Comparison of ENCODE assay signal across 12 cellular contexts in the genomic region with DNA sequence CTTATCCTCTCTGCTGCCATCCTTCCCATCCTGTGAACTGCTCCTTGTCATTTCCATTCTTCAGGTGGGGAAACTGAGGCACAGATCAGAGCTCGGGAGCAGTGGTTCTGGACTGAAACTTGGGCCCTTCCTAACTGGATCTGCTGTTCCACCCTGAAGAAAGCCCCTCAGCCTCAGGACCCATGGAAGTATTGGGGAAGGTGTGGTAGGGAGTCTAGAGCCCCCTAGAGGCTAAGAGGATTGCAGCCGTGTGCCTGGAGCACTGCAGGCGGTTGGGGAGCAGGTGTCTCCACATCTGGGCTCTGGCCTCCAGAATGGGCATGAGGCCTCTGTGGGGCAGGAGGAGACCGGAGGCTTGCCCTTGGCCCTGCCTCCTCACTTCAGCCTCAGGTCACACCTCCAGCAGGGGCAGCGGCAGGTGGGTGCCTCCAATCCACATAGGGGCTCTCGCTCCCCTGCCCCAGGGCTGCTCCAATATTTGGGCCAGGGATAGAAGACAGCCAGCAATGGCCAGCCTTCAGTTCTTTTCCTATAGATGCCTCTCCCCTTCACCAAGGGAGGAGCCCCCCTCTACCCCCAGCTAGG. TPM values are rescaled to one million over a fixed set of nuclear protein-coding genes. Genes with fewer than 3 reads are reported as not detected.
DNase-seq lines count a peak whose midpoint lies in the region; ATAC-seq and TF ChIP-seq lines count a peak whose summit lies in the region.
"Had no signal": no experiment of that assay in that cellular context is flagged by ENCODE, and none has a peak within 500 bp of the region (broad histone marks: within the 10 kb centered on the region; RNA-seq: fewer than 3 reads in every experiment).

No MANE protein-coding gene starts in this region.

- no peak for DNase-seq in left ventricle myocardium inferior
- no peak for DNase-seq in left ventricle myocardium superior
- peak; percentile 48 for DNase-seq in OCI-M1 (lab: John Stamatoyannopoulos, UW)
- DNase-seq in erythroblast (lab: John Stamatoyannopoulos, UW), result peak; percentile 40 to 58
- no peak for DNase-seq in NCI-H1930 (lab: John Stamatoyannopoulos, UW)
- no peak for DNase-seq in adrenal gland
- DNase-seq in AG08396 (ENCODE audit: low spot score), result no peak
- DNase-seq: stimulated activated CD4-positive, alpha-beta T cell treated with anti-CD3 and anti-CD28 coated beads, Interleukin-2, amount 100 ng/mL, for 48 hours; thyroid gland had no signal

- H3K27ac ChIP-seq in left ventricle myocardium inferior (replicated peaks) (no peak overlapping the region), adrenal gland (no peak overlapping the region)
- H3K27ac ChIP-seq: SJSA1, thyroid gland had no signal

- intact Hi-C loops in left ventricle myocardium inferior (cut with micrococcal nuclease), result no loop called here
- intact Hi-C loops in left ventricle myocardium superior (cut with micrococcal nuclease), result no loop called here
- intact Hi-C loops in adrenal gland (cut with DNase I), result no loop called here

- H3K4me3 ChIP-seq in left ventricle myocardium inferior (no peak overlapping the region), adrenal gland (no peak overlapping the region)
- H3K4me3 ChIP-seq: SJSA1, thyroid gland had no signal

- H3K36me3 ChIP-seq in left ventricle myocardium inferior, result no peaks in the 10 kb centered on the region
- H3K36me3 ChIP-seq in adrenal gland (replicated peaks in 1 of 2), result no peaks in the 10 kb centered on the region
- H3K36me3 ChIP-seq: SJSA1, thyroid gland had no signal

- WGBS in adrenal gland, 4 donors, result 20 to 75% (median 64%) methylated on average over 1 to 6 of the region's 6 CpGs

- TF ChIP-seq POLR2A in erythroblast (IDR thresholded peaks at IDR 0.05; ENCODE audit: low read length) (no peak), adrenal gland (IDR thresholded peaks at IDR 0.05) (no peak)

- H3K27me3 ChIP-seq in left ventricle myocardium inferior (ENCODE audit: low read depth), result peaks cover 52% of the 10 kb centered on the region
- H3K27me3 ChIP-seq in adrenal gland, result peaks cover 4% of the 10 kb centered on the region
- H3K27me3 ChIP-seq: thyroid gland had no signal

- no peaks in the 10 kb centered on the region for H3K4me1 ChIP-seq in left ventricle myocardium inferior
- no peaks in the 10 kb centered on the region for H3K4me1 ChIP-seq in adrenal gland (replicated peaks in 1 of 2)
- H3K4me1 ChIP-seq: SJSA1, thyroid gland had no signal

- TF ChIP-seq CTCF in left ventricle myocardium inferior (IDR thresholded peaks at IDR 0.05; ENCODE audit: borderline replicate concordance) (peak; percentile 42), adrenal gland (IDR thresholded peaks at IDR 0.05) (peak in 2 of 6 experiments; percentile 9 to 22)

- no peak for ATAC-seq in left ventricle myocardium superior
- ATAC-seq in GM21737 (IDR thresholded peaks at IDR 0.05; ENCODE audit: unreplicated experiment), result no peak

- no peaks in the 10 kb centered on the region for H3K9me3 ChIP-seq in left ventricle myocardium inferior (replicated peaks)
- H3K9me3 ChIP-seq in adrenal gland (replicated peaks in 1 of 3), result no peaks in the 10 kb centered on the region
- H3K9me3 ChIP-seq: SJSA1, thyroid gland had no signal

RNA-seq across cellular contexts. Expression of gene DNAJB8, which starts 28.1 kb away (rescaled TPM):
- not detected for total RNA-seq in left ventricle myocardium inferior
- total RNA-seq in left ventricle myocardium superior, result not detected
- not detected for total RNA-seq in adrenal gland
- polyA plus RNA-seq in adrenal gland, result not detected
- total RNA-seq: myocyte, SJSA1, thyroid gland had no signal

RNA-seq across cellular contexts. Expression of gene GATA2, which starts 54.4 kb away (rescaled TPM):
- 11.0 TPM for total RNA-seq in left ventricle myocardium inferior
- total RNA-seq in left ventricle myocardium superior, result 8.0 TPM
- 10 to 100 TPM in 3 of 8 donors, 1 to 10 TPM in 5; 4.6 to 28.1 (median 7.4) TPM for total RNA-seq in adrenal gland
- polyA plus RNA-seq in adrenal gland, result 10 to 100 TPM in 2 of 3 donors, 1 to 10 TPM in 1; 3.4 to 37.5 (median 11.2) TPM
- total RNA-seq: myocyte had no signal

Comparison
In these comparisons a context has a peak if more than half of its experiments do, and no peak if none do; other contexts are left out.
1. DNase-seq: peak in OCI-M1 (single experiment) and erythroblast (2 of 2); none in left ventricle myocardium inferior (single experiment), left ventricle myocardium superior (single experiment), NCI-H1930 (0 of 2), adrenal gland (0 of 7) and AG08396 (single experiment).